9 cellular contexts compared by ENCODE assay signal in genomic region chr20:63863021-63863797, GRCh38. TPM values are rescaled to one million over a fixed set of nuclear protein-coding genes. Genes with fewer than 3 reads are reported as not detected.
DNase-seq lines count a peak whose midpoint lies in the region; ATAC-seq and TF ChIP-seq lines count a peak whose summit lies in the region.
"Had no signal": no experiment of that assay in that cellular context is flagged by ENCODE, and none has a peak within 500 bp of the region (broad histone marks: within the 10 kb centered on the region; RNA-seq: fewer than 3 reads in every experiment).

No MANE protein-coding gene starts in this region.

- POLR2A ChIA-PET in RWPE1 (lab: Yijun Ruan, JAX; ENCODE audit: low non-redundant PET), result interaction anchor here (0.6 to 1.2 kb wide), 5 partner anchors 12 to 326 kb away, joined by 3 read pairs; partner anchors contain the start of gene PTK6

- peaks cover 4% of the 10 kb centered on the region for H3K36me3 Mint-ChIP-seq in progenitor cell of endocrine pancreas (ENCODE audit: insufficient read depth)

- no peaks in the 10 kb centered on the region for H3K9me3 Mint-ChIP-seq in progenitor cell of endocrine pancreas (ENCODE audit: low read depth)

- H3K9me3 ChIP-seq in DOHH2 (ENCODE audit: control insufficient read depth, insufficient read depth, low read length), result no peaks in the 10 kb centered on the region
- no peaks in the 10 kb centered on the region for H3K9me3 ChIP-seq in esophagus (ENCODE audit: control insufficient read depth in 2 of 2, insufficient read depth in 1 of 2, low read depth in 1 of 2, low read length in 1 of 2)

- WGBS in esophagus, 2 donors, result 83% methylated on average over 12 to 18 of the region's 18 CpGs

- peaks cover 45% of the 10 kb centered on the region for H3K79me2 ChIP-seq in DOHH2 (ENCODE audit: control insufficient read depth, low read length)

- TF ChIP-seq CTCF in DOHH2 (IDR thresholded peaks at IDR 0.05; ENCODE audit: low read depth, low read length, poor library complexity, severe bottlenecking) (no peak), RWPE1 (conservative IDR thresholded peaks at IDR 0.05; ENCODE audit: low read depth) (no peak), progenitor cell of endocrine pancreas (IDR thresholded peaks at IDR 0.05; ENCODE audit: unreplicated experiment) (no peak)

- H3K4me2 ChIP-seq in DOHH2 (ENCODE audit: low read length), result peak overlapping the region; percentile 94

- H3K36me3 ChIP-seq in DOHH2 (ENCODE audit: control insufficient read depth, low read length), result peaks cover 26% of the 10 kb centered on the region
- peaks cover 0 to 16% of the 10 kb centered on the region in 2 donors for H3K36me3 ChIP-seq in esophagus (ENCODE audit: control insufficient read depth in 2 of 2, insufficient read depth in 2 of 2, low read length in 1 of 2)

- peak overlapping the region; percentile 99 for H3K27ac Mint-ChIP-seq in progenitor cell of endocrine pancreas

- peaks cover 24% of the 10 kb centered on the region for H3K4me1 ChIP-seq in DOHH2 (ENCODE audit: control insufficient read depth, low read length)
- H3K4me1 ChIP-seq in esophagus (ENCODE audit: control insufficient read depth in 2 of 2, insufficient read depth in 2 of 2, low read length in 1 of 2), result peaks cover 0 to 19% of the 10 kb centered on the region in 2 donors
- H3K4me1 ChIP-seq: foreskin keratinocyte had no signal

- DNase-seq in RWPE1 (ENCODE audit: low spot score) (no peak), progenitor cell of endocrine pancreas (ENCODE audit: low spot score, unreplicated experiment) (no peak), AG08395 (ENCODE audit: low spot score) (no peak), SHP77 treated with DMSO at 0.1 percent for 48 hours (lab: John Stamatoyannopoulos, UW) (no peak), HuH-7 (ENCODE audit: low spot score) (no peak)

- H3K9me2 ChIP-seq in DOHH2 (replicated peaks; ENCODE audit: control insufficient read depth, low read length), result no peaks in the 10 kb centered on the region

- H3K27me3 Mint-ChIP-seq in progenitor cell of endocrine pancreas, result no peaks in the 10 kb centered on the region

- no peak for ATAC-seq in GM18861 (IDR thresholded peaks at IDR 0.05; ENCODE audit: unreplicated experiment)

- H3K27me3 ChIP-seq in DOHH2 (ENCODE audit: control insufficient read depth, low read length) (no peaks in the 10 kb centered on the region), esophagus (ENCODE audit: control insufficient read depth in 1 of 2, insufficient read depth in 2 of 2, low read length in 2 of 2) (no peaks in the 10 kb centered on the region)

- peaks cover 3% of the 10 kb centered on the region; the same call in 1 of the 2 replicates for H4K20me1 ChIP-seq in DOHH2 (ENCODE audit: control insufficient read depth, insufficient read depth, low read depth, low read length)

- peaks cover 20% of the 10 kb centered on the region for H3K4me1 Mint-ChIP-seq in progenitor cell of endocrine pancreas (ENCODE audit: low read depth)

- peaks cover 3% of the 10 kb centered on the region; the same call in 1 of the 2 replicates for H3F3A ChIP-seq in DOHH2 (ENCODE audit: control insufficient read depth, insufficient read depth)

- peak overlapping the region; percentile 75 for H3K27ac ChIP-seq in DOHH2 (ENCODE audit: low read depth, low read length)
- H3K27ac ChIP-seq in RWPE1, result peak overlapping the region; percentile 96
- peak overlapping the region; percentile 92 to 99 for H3K27ac ChIP-seq in esophagus (ENCODE audit: low read depth in 2 of 2, low read length in 1 of 2)

- H3K4me3 ChIP-seq in DOHH2 (ENCODE audit: low read length) (peak overlapping the region; percentile 98), esophagus (ENCODE audit: low read depth in 1 of 2, low read length in 2 of 2) (peak overlapping the region; percentile 60 to 85)

- CTCF ChIA-PET in RWPE1 (lab: Yijun Ruan, JAX), result interaction anchor here (0.6 to 2.4 kb wide), 7 partner anchors 8 to 282 kb away, joined by 3 to 11 read pairs (median 4); partner anchors contain the start of gene LIME1

- H3K4me3 Mint-ChIP-seq in progenitor cell of endocrine pancreas (ENCODE audit: low read depth), result peak overlapping the region; percentile 94

RNA-seq across cellular contexts. Expression of gene TPD52L2, which starts 1.9 kb away (rescaled TPM):
- 100 to 1,000 TPM in 1 of 2 donors, 10 to 100 TPM in 1; 82.0 to 107 TPM for polyA plus RNA-seq in esophagus
- total RNA-seq in progenitor cell of endocrine pancreas, result 85.0 and 88.1 TPM in 2 replicates

RNA-seq across cellular contexts. Expression of gene ABHD16B, which starts 1.9 kb away (rescaled TPM):
- under 1 TPM; 0.42 to 0.92 TPM for polyA plus RNA-seq in esophagus
- not detected in 2 replicates for total RNA-seq in progenitor cell of endocrine pancreas
- total RNA-seq: foreskin keratinocyte had no signal
- polyA plus RNA-seq: foreskin keratinocyte had no signal

RNA-seq across cellular contexts. Expression of gene DNAJC5, which starts 31.7 kb away (rescaled TPM):
- 10 to 100 TPM; 42.9 to 59.4 TPM for polyA plus RNA-seq in esophagus
- 41.8 and 42.3 TPM in 2 replicates for total RNA-seq in progenitor cell of endocrine pancreas

RNA-seq across cellular contexts. Expression of gene ZBTB46, which starts 32.1 kb away (rescaled TPM):
- 1 to 10 TPM in 1 of 2 donors, under 1 TPM in 1; 0.68 to 1.0 TPM for polyA plus RNA-seq in esophagus
- total RNA-seq in progenitor cell of endocrine pancreas, result 31.2 and 32.2 TPM in 2 replicates
